In the genomic region with DNA sequence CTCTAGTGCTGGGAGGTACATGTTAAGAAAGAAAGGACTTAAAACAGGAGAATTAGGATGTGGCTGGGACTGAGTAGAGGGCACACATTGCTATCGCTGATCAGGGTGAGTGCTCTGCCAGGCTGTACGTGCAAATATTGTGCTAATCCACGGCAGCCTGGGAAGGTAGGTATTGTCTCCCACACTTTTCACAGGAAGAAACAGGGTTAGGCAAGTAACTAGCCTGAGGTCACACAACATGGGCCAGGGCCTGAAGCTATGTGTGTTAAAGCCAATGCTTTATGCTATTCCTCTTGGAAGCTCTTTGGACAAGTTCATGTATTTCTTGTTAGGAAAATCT, we compare ENCODE assay signal across 24 cellular contexts. TPM values are rescaled to one million over a fixed set of nuclear protein-coding genes. Genes with fewer than 3 reads are reported as not detected.
DNase-seq lines count a peak whose midpoint lies in the region; ATAC-seq, FAIRE-seq and TF ChIP-seq lines count a peak whose summit lies in the region.
"Had no signal": no experiment of that assay in that cellular context is flagged by ENCODE, and none has a peak within 500 bp of the region (broad histone marks: within the 10 kb centered on the region; RNA-seq: fewer than 3 reads in every experiment).

No MANE protein-coding gene starts in this region.

- peak overlapping the region in 4 of 5 experiments; percentile 6 to 86 (median 76) for H3K27ac Mint-ChIP-seq in brain
- H3K27ac Mint-ChIP-seq: CD8-positive, alpha-beta T cell had no signal

- DNase-seq in right lobe of liver (no peak), HepG2 (ENCODE audit: low spot score) (no peak), left lobe of liver (ENCODE audit: low spot score) (no peak), suprapubic skin (ENCODE audit: low spot score in 2 of 2) (no peak), tibial nerve (ENCODE audit: low spot score in 2 of 2) (no peak), left lung (no peak), dermis blood vessel endothelial cell (no peak)
- DNase-seq: AML-193; Caco-2; CD8-positive, alpha-beta T cell; GM23248; H9; KG1; MG63; NCI-H2029 treated with DMSO at 0.1 percent for 48 hours; NCI-H2227 treated with DMSO at 0.1 percent for 48 hours; NCI-H526 treated with DMSO at 0.1 percent for 48 hours; PC-9; SJCRH30 had no signal

- no TSS peak for BruUV-seq in HepG2 (replicated peaks; lab: Mats Ljungman, UMichigan)

- no peaks in the 10 kb centered on the region for H3K79me2 ChIP-seq in HepG2 (ENCODE audit: insufficient read depth, low read length)

- intact Hi-C loops in right lobe of liver (cut with DNase I) (no loop called here), HepG2 (cut with micrococcal nuclease; ENCODE audit: unreplicated experiment) (no loop called here), left lung (cut with DNase I) (no loop called here)

- no peaks in the 10 kb centered on the region for H3K27me3 Mint-ChIP-seq in brain

- no peak for TF ChIP-seq POLR2A in right lobe of liver (IDR thresholded peaks at IDR 0.05)
- TF ChIP-seq POLR2A in HepG2 (IDR thresholded peaks at IDR 0.05; ENCODE audit: insufficient read depth in 1 of 2, low read depth in 2 of 2, low read length in 2 of 2) = no peak
- no peak for TF ChIP-seq POLR2A in suprapubic skin (IDR thresholded peaks at IDR 0.05)
- TF ChIP-seq POLR2A in tibial nerve (IDR thresholded peaks at IDR 0.05) = no peak

- H3K36me3 Mint-ChIP-seq in brain = peaks cover 38% of the 10 kb centered on the region

- H3K36me3 ChIP-seq in right lobe of liver = peaks cover 0 to 14% (median 0%) of the 10 kb centered on the region in 4 donors
- peaks cover 0 to 5% of the 10 kb centered on the region in 2 experiments; a peak in 2 of 5 replicates for H3K36me3 ChIP-seq in HepG2 (replicated peaks in 1 of 2; ENCODE audit: control insufficient read depth in 1 of 2, insufficient read depth in 2 of 2, low read length in 2 of 2)
- H3K36me3 ChIP-seq in suprapubic skin = peaks cover 23% of the 10 kb centered on the region
- H3K36me3 ChIP-seq in tibial nerve = peaks cover 0 to 43% (median 6%) of the 10 kb centered on the region in 3 donors
- peaks cover 0 to 28% of the 10 kb centered on the region in 2 donors for H3K36me3 ChIP-seq in left lung

- no peaks in the 10 kb centered on the region for H4K20me1 ChIP-seq in HepG2 (ENCODE audit: insufficient read depth, low read length)

- peaks cover 0 to 18% (median 0%) of the 10 kb centered on the region in 4 donors for H3K4me1 ChIP-seq in right lobe of liver
- peaks cover 29% of the 10 kb centered on the region for H3K4me1 ChIP-seq in HepG2 (ENCODE audit: insufficient read depth, low read length)
- H3K4me1 ChIP-seq in suprapubic skin = peaks cover 39% of the 10 kb centered on the region
- H3K4me1 ChIP-seq in tibial nerve = no peaks in the 10 kb centered on the region
- peaks cover 0 to 7% of the 10 kb centered on the region in 2 donors for H3K4me1 ChIP-seq in left lung
- H3K4me1 ChIP-seq: SJCRH30 had no signal

- H3K9me3 ChIP-seq in right lobe of liver (no peaks in the 10 kb centered on the region), HepG2 (ENCODE audit: low read length) (no peaks in the 10 kb centered on the region), suprapubic skin (no peaks in the 10 kb centered on the region), tibial nerve (no peaks in the 10 kb centered on the region), left lung (no peaks in the 10 kb centered on the region)
- H3K9me3 ChIP-seq: BLaER1 treated with 17β-estradiol and CSF1 and Interleukin-3, amounts not matched to agents 10 nM and 100 nM; Caco-2; MG63; SJCRH30 had no signal

- POLR2A ChIA-PET in HepG2 (lab: Yijun Ruan, JAX) = no interaction called here

- in situ Hi-C loops in HepG2 (cut with HindIII; ENCODE audit: extremely low pct_ligation_motif_present, low pct_unique_long_range_greater_than_20kb) = no loop called here

- ATAC-seq in right lobe of liver (peak; percentile 41 to 61 (median 55)), HepG2 (no peak), left lobe of liver (peak; percentile 69), left lung (no peak)
- ATAC-seq: CD8-positive, alpha-beta T cell; Right ventricle myocardium inferior had no signal

- H3K4me2 ChIP-seq in HepG2 (ENCODE audit: low read depth, low read length) = no peak overlapping the region
- H3K4me2 ChIP-seq: PC-9 had no signal

- peak overlapping the region in 2 of 3 donors; percentile 9 to 53 for H3K27ac ChIP-seq in right lobe of liver
- H3K27ac ChIP-seq in HepG2 (ENCODE audit: extremely low read length, insufficient read depth, low read length) = no peak overlapping the region
- peak overlapping the region; percentile 65 for H3K27ac ChIP-seq in suprapubic skin
- H3K27ac ChIP-seq in tibial nerve = no peak overlapping the region
- no peak overlapping the region for H3K27ac ChIP-seq in left lung
- H3K27ac ChIP-seq: BLaER1 treated with 17β-estradiol and CSF1 and Interleukin-3, amounts not matched to agents 10 nM and 100 nM; GM23248; PC-9; SJCRH30 had no signal

- TF ChIP-seq EP300 in HepG2 (IDR thresholded peaks at IDR 0.05; ENCODE audit: low read depth in 2 of 2, low read length in 2 of 2) (no peak), HepG2 (CRISPR knock-in tag; IDR thresholded peaks at IDR 0.05; ENCODE audit: borderline replicate concordance) (no peak), suprapubic skin (IDR thresholded peaks at IDR 0.05) (no peak), tibial nerve (IDR thresholded peaks at IDR 0.05) (no peak)

- H3K9ac ChIP-seq in HepG2 (ENCODE audit: insufficient read depth, low read depth, low read length) = no peak overlapping the region
- H3K9ac ChIP-seq: BLaER1 treated with 17β-estradiol and CSF1 and Interleukin-3, amounts not matched to agents 10 nM and 100 nM; GM23248 had no signal

- no peak overlapping the region for H2AFZ ChIP-seq in HepG2 (ENCODE audit: low read length)
- H2AFZ ChIP-seq: GM23248, PC-9 had no signal

- no peak for TF ChIP-seq RAD21 in HepG2 (CRISPR knock-in tag; IDR thresholded peaks at IDR 0.05)

- H3K4me1 Mint-ChIP-seq in brain = peaks cover 4% of the 10 kb centered on the region

- no peaks in the 10 kb centered on the region for H3K9me3 Mint-ChIP-seq in brain
- H3K9me3 Mint-ChIP-seq: CD8-positive, alpha-beta T cell; H9 had no signal

- CTCF ChIA-PET in HepG2 (lab: Yijun Ruan, JAX; ENCODE audit: low intra/inter-chr PET ratio, low total read pairs) = no interaction called here

- no peak overlapping the region for H3K4me3 ChIP-seq in right lobe of liver
- H3K4me3 ChIP-seq in HepG2 (replicated peaks in 1 of 3; ENCODE audit: insufficient read depth in 1 of 3, low read depth in 2 of 3, low read length in 3 of 3) = no peak overlapping the region
- no peak overlapping the region for H3K4me3 ChIP-seq in suprapubic skin
- H3K4me3 ChIP-seq in tibial nerve = no peak overlapping the region
- H3K4me3 ChIP-seq in left lung = no peak overlapping the region
- H3K4me3 ChIP-seq: BLaER1 treated with 17β-estradiol and CSF1 and Interleukin-3, amounts not matched to agents 10 nM and 100 nM; GM23248; MG63; PC-9; SJCRH30 had no signal

- H3K4me3 Mint-ChIP-seq in brain = peak overlapping the region in 1 of 5 experiments; percentile 10
- H3K4me3 Mint-ChIP-seq: CD8-positive, alpha-beta T cell; H9 had no signal

- no peak for FAIRE-seq in HepG2 (lab: Jason Lieb, UNC)
- FAIRE-seq: A204.1, G401.6 had no signal

- H3K27me3 ChIP-seq in right lobe of liver (no peaks in the 10 kb centered on the region), HepG2 (ENCODE audit: control insufficient read depth in 1 of 2, insufficient read depth in 2 of 2, low read length in 2 of 2) (no peaks in the 10 kb centered on the region), suprapubic skin (no peaks in the 10 kb centered on the region), tibial nerve (no peaks in the 10 kb centered on the region), left lung (no peaks in the 10 kb centered on the region)
- H3K27me3 ChIP-seq: BLaER1 treated with 17β-estradiol and CSF1 and Interleukin-3, amounts not matched to agents 10 nM and 100 nM; MG63; SJCRH30 had no signal

- 29% methylated on average over 3 of the region's 3 CpGs for WGBS in right lobe of liver (ENCODE audit: insufficient coverage, low coverage, low lambda C conversion rate, missing lambda C conversion rate)
- WGBS in HepG2 (ENCODE audit: low lambda C conversion rate) = 50% methylated on average over 3 of the region's 3 CpGs
- WGBS in suprapubic skin = 55% methylated on average over 3 of the region's 3 CpGs
- 79 to 82% methylated on average over 3 of the region's 3 CpGs for WGBS in tibial nerve, 2 donors

- TF ChIP-seq CTCF in right lobe of liver (IDR thresholded peaks at IDR 0.05) = no peak
- no peak for TF ChIP-seq CTCF in HepG2 (CRISPR knock-in tag; IDR thresholded peaks at IDR 0.05)
- TF ChIP-seq CTCF in brain (conservative IDR thresholded peaks at IDR 0.05) = no peak
- TF ChIP-seq CTCF in suprapubic skin (IDR thresholded peaks at IDR 0.05) = no peak
- no peak for TF ChIP-seq CTCF in tibial nerve (IDR thresholded peaks at IDR 0.05)
- TF ChIP-seq CTCF in left lung (IDR thresholded peaks at IDR 0.05) = no peak

RNA-seq across cellular contexts. Expression of a gene that starts 14.2 kb away (rescaled TPM):
- total RNA-seq in right lobe of liver (10 to 100 TPM; 17.9 to 43.5 (median 29.0) TPM), HepG2 (2016; rRNA removed; fragmentation: Illumina TruSeq; extraction: Trizol) (7.8 and 18.1 TPM in 2 replicates), left lobe of liver (17.2 TPM), suprapubic skin (100 to 1,000 TPM; 363 to 847 (median 705) TPM), tibial nerve (100 to 1,000 TPM in 1 of 4 donors, 10 to 100 TPM in 3; 59.1 to 108 (median 76.7) TPM), left lung (10 to 100 TPM; 84.6 to 92.2 TPM), dermis blood vessel endothelial cell (115 and 126 TPM in 2 replicates)
- total RNA-seq in HepG2 (2016; cell fraction: cytosol; rRNA removed; fragmentation: Illumina TruSeq; extraction: Trizol; ENCODE audit: low read depth) = 3.9 and 4.1 TPM in 2 replicates
- 9.1 and 17.5 TPM in 2 replicates for total RNA-seq in HepG2 (2016; cell fraction: insoluble cytoplasmic fraction; rRNA removed; fragmentation: Illumina TruSeq; extraction: Trizol)
- 7.7 and 8.1 TPM in 2 replicates for total RNA-seq in HepG2 (2016; cell fraction: membrane; rRNA removed; fragmentation: Illumina TruSeq; extraction: Trizol)
- 16.1 and 18.0 TPM in 2 replicates for total RNA-seq in HepG2 (2016; cell fraction: nucleus; rRNA removed; fragmentation: Illumina TruSeq; extraction: Trizol)
- polyA plus RNA-seq in HepG2 (2011; rRNA removed) (27.8 and 35.9 TPM in 2 replicates), brain (ENCODE audit: insufficient read depth, low read depth, low replicate concordance) (47.3 TPM)
- polyA plus RNA-seq in HepG2 (2011; cell fraction: cytosol; rRNA removed) = 16.4 and 34.9 TPM in 2 replicates
- 4.6 and 11.0 TPM in 2 replicates for polyA plus RNA-seq in HepG2 (2011; cell fraction: nucleus; rRNA removed)
- 21.7 and 21.9 TPM in 2 replicates for polyA plus RNA-seq in HepG2 (2012)
- 3.8 and 4.1 TPM in 2 replicates for polyA plus RNA-seq in HepG2 (2016; cell fraction: cytosol; fragmentation: Illumina TruSeq; extraction: Trizol; ENCODE audit: low read depth)
- 10.2 and 13.3 TPM in 2 replicates for polyA plus RNA-seq in HepG2 (2016; cell fraction: insoluble cytoplasmic fraction; fragmentation: Illumina TruSeq; extraction: Trizol; ENCODE audit: low read depth)
- polyA plus RNA-seq in HepG2 (2016; cell fraction: membrane; fragmentation: Illumina TruSeq; extraction: Trizol; ENCODE audit: low read depth) = 6.0 and 6.5 TPM in 2 replicates
- polyA plus RNA-seq in HepG2 (2016; cell fraction: nucleus; fragmentation: Illumina TruSeq; extraction: Trizol; ENCODE audit: insufficient read depth, low read depth) = 26.5 and 33.6 TPM in 2 replicates
- 8.8 and 84.1 TPM in 2 replicates for polyA minus RNA-seq in HepG2 (2011; rRNA and poly(A)+ RNA removed; ENCODE audit: low replicate concordance)
- polyA minus RNA-seq in HepG2 (2011; cell fraction: cytosol; rRNA and poly(A)+ RNA removed) = 12.9 and 16.5 TPM in 2 replicates
- 6.3 and 10.9 TPM in 2 replicates for polyA minus RNA-seq in HepG2 (2011; cell fraction: nucleus; rRNA and poly(A)+ RNA removed)

Comparison
In these comparisons a context has a peak if more than half of its experiments do, and no peak if none do; other contexts are left out.
1. ATAC-seq: peak in right lobe of liver (4 of 4) and left lobe of liver (single experiment); none in HepG2 (single experiment) and left lung (single experiment).
2. H3K27ac ChIP-seq: peak in right lobe of liver (2 of 3) and suprapubic skin (single experiment); none in HepG2 (single experiment), tibial nerve (0 of 4) and left lung (0 of 2).